ENCODE assay signal across 24 cellular contexts in genomic region chr12:11746940-11747716, GRCh38.
A peak's percentile ranks its signal among the peaks of the same experiment; 100 is the strongest.
DNase-seq lines count a peak whose midpoint lies in the region; ATAC-seq, FAIRE-seq and TF ChIP-seq lines count a peak whose summit lies in the region.
"Had no signal": no experiment of that assay in that cellular context is flagged by ENCODE, and none has a peak within 500 bp of the region (broad histone marks: within the 10 kb centered on the region; RNA-seq: fewer than 3 reads in every experiment).

No MANE protein-coding gene starts in this region.

- no peak for FAIRE-seq in frontal cortex (lab: Jason Lieb, UNC)

- H3K9me3 Mint-ChIP-seq in naive B cell: no peaks in the 10 kb centered on the region
- H3K9me3 Mint-ChIP-seq: activated CD4-positive, alpha-beta memory T cell treated with anti-CD3 and anti-CD28 coated beads, Interleukin-2, amount 10 ng/mL, durations not matched to agents 7 days and 5 days; activated naive CD8-positive, alpha-beta T cell treated with anti-CD3 and anti-CD28 coated beads, Interleukin-2, amount 10 ng/mL, durations not matched to agents 7 days and 5 days; natural killer cell; T-cell had no signal

- H2AFZ ChIP-seq in PC-9: no peak overlapping the region

- peaks cover 17% of the 10 kb centered on the region for H3K4me1 ChIP-seq in PC-9 (replicated peaks; ENCODE audit: insufficient read depth)

- no peaks in the 10 kb centered on the region for H3K9me3 ChIP-seq in PC-9 (ENCODE audit: insufficient read depth, low read depth)
- H3K9me3 ChIP-seq: heart right ventricle had no signal

- H3K36me3 ChIP-seq in PC-9 (ENCODE audit: low read depth): no peaks in the 10 kb centered on the region
- H3K36me3 ChIP-seq: cardiac muscle cell, heart right ventricle had no signal

- H4K20me1 ChIP-seq in PC-9 (ENCODE audit: insufficient read depth): no peaks in the 10 kb centered on the region

- no peaks in the 10 kb centered on the region for H3K9me2 ChIP-seq in PC-9 (ENCODE audit: insufficient read depth)

- no peaks in the 10 kb centered on the region for H3K27me3 Mint-ChIP-seq in naive B cell
- H3K27me3 Mint-ChIP-seq: activated CD4-positive, alpha-beta memory T cell treated with anti-CD3 and anti-CD28 coated beads, Interleukin-2, amount 10 ng/mL, durations not matched to agents 7 days and 5 days; activated naive CD8-positive, alpha-beta T cell treated with anti-CD3 and anti-CD28 coated beads, Interleukin-2, amount 10 ng/mL, durations not matched to agents 7 days and 5 days; T-cell had no signal

- POLR2A ChIA-PET in PC-9 (lab: Charles Lee; ENCODE audit: unreplicated experiment): interaction anchor here (0.6 to 0.7 kb wide), 2 partner anchors 97 to 286 kb away, joined by 3 to 4 read pairs; partner anchors contain the start of gene ETV6

- ATAC-seq in GM21576 (IDR thresholded peaks at IDR 0.05; ENCODE audit: unreplicated experiment) (peak; percentile 36), naive B cell (ENCODE audit: low read depth in 2 of 2) (no peak)

- H3K4me3 ChIP-seq in GM12865 (ENCODE audit: low read depth, low read length): no peak overlapping the region
- H3K4me3 ChIP-seq in PC-9: no peak overlapping the region
- H3K4me3 ChIP-seq: cardiac muscle cell, heart right ventricle, skin epidermis had no signal

- CTCF ChIA-PET in PC-9 (lab: Charles Lee): no interaction called here

- intact Hi-C loops in PC-9 (cut with micrococcal nuclease; ENCODE audit: unreplicated experiment): no loop called here

- no TSS peak for BruUV-seq in PC-9 (replicated peaks; lab: Mats Ljungman, UMichigan)

- H3F3A ChIP-seq in PC-9 (ENCODE audit: insufficient read depth, low read depth): no peaks in the 10 kb centered on the region; the same call in 1 of the 2 replicates

- no peak for TF ChIP-seq CTCF in GM12865 (IDR thresholded peaks at IDR 0.05; ENCODE audit: insufficient read depth, low read depth, low read length, missing control alignments)
- no peak for TF ChIP-seq CTCF in PC-9 (conservative IDR thresholded peaks at IDR 0.05)

- DNase-seq in GM12865 (ENCODE audit: low read depth) (peak; percentile 77), PC-9 (no peak), naive B cell (no peak), SW 1271 (lab: John Stamatoyannopoulos, UW) (no peak), NCI-H1436 treated with DMSO at 0.1 percent for 48 hours (lab: John Stamatoyannopoulos, UW) (no peak), frontal cortex (ENCODE audit: low spot score in 2 of 2) (no peak), NCI-H748 treated with DMSO at 0.1 percent for 48 hours (lab: John Stamatoyannopoulos, UW) (no peak)
- DNase-seq: activated CD4-positive, alpha-beta memory T cell treated with anti-CD3 and anti-CD28 coated beads, Interleukin-2, amount 10 ng/mL, durations not matched to agents 7 days and 5 days; activated naive CD8-positive, alpha-beta T cell treated with anti-CD3 and anti-CD28 coated beads, Interleukin-2, amount 10 ng/mL, durations not matched to agents 7 days and 5 days; activated T-cell treated with anti-CD3 and anti-CD28 coated beads, Interleukin-2, amount 50 U/mL, for 48 hours; DMS 273 treated with DMSO at 0.1 percent for 48 hours; heart right ventricle; islet precursor cell; natural killer cell; NCI-H1092 treated with DMSO at 0.1 percent for 48 hours; NCI-H2107; NCI-H82; stimulated activated CD4-positive, alpha-beta T cell treated with anti-CD3 and anti-CD28 coated beads, Interleukin-4, amount 100 ng/mL, for 4 hours; stimulated activated CD8-positive, alpha-beta memory T cell treated with anti-CD3 and anti-CD28 coated beads, Interleukin-4, amount 100 ng/mL, for 48 hours; T-cell had no signal

- peaks cover 32% of the 10 kb centered on the region for H3K79me2 ChIP-seq in PC-9 (ENCODE audit: low read depth)

- H3K4me3 Mint-ChIP-seq in naive B cell: peak overlapping the region in 2 of 8 donors; percentile 21 to 44
- H3K4me3 Mint-ChIP-seq: activated CD4-positive, alpha-beta memory T cell treated with anti-CD3 and anti-CD28 coated beads, Interleukin-2, amount 10 ng/mL, durations not matched to agents 7 days and 5 days; activated naive CD8-positive, alpha-beta T cell treated with anti-CD3 and anti-CD28 coated beads, Interleukin-2, amount 10 ng/mL, durations not matched to agents 7 days and 5 days; natural killer cell; T-cell had no signal

- no peak overlapping the region for H3K4me2 ChIP-seq in PC-9
- H3K4me2 ChIP-seq: KMS-11 had no signal

- H3K4me1 Mint-ChIP-seq in naive B cell: peaks cover 66 to 84% (median 78%) of the 10 kb centered on the region in 3 donors

- H3K27me3 ChIP-seq in PC-9 (ENCODE audit: insufficient read depth, low read depth): no peaks in the 10 kb centered on the region
- H3K27me3 ChIP-seq: cardiac muscle cell, heart right ventricle had no signal

- H3K27ac ChIP-seq in PC-9: peak overlapping the region; percentile 34; the same call in 1 of the 2 replicates
- H3K27ac ChIP-seq: cardiac muscle cell, KMS-11 had no signal

- peak overlapping the region in 4 of 6 donors; percentile 1 to 91 (median 30) for H3K27ac Mint-ChIP-seq in naive B cell
- H3K27ac Mint-ChIP-seq: activated CD4-positive, alpha-beta memory T cell treated with anti-CD3 and anti-CD28 coated beads, Interleukin-2, amount 10 ng/mL, durations not matched to agents 7 days and 5 days; activated naive CD8-positive, alpha-beta T cell treated with anti-CD3 and anti-CD28 coated beads, Interleukin-2, amount 10 ng/mL, durations not matched to agents 7 days and 5 days; T-cell had no signal

- no peaks in the 10 kb centered on the region for H3K36me3 Mint-ChIP-seq in naive B cell
- H3K36me3 Mint-ChIP-seq: natural killer cell had no signal
